Comparison of ENCODE assay signal across 11 cellular contexts in the genomic region with DNA sequence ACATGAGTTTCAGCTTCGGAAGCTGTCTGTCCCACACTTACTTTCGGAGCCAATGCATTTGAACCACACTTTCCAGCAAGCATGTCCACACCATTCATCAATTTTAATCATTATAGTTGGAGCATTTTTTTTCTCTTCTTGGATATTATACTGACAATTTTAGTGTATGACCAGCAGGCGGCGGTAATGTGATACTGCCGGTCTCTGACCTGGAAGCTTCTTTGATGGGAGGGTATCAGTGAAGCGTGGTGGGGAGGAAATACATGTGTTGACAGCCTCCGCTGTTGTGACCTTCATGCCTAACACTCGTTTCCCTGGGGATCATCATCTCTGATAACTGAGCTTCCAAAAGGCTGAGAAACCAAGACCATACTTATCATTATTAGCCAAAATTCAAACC.
DNase-seq lines count a peak whose midpoint lies in the region; ATAC-seq and TF ChIP-seq lines count a peak whose summit lies in the region.
"Had no signal": no experiment of that assay in that cellular context is flagged by ENCODE, and none has a peak within 500 bp of the region (broad histone marks: within the 10 kb centered on the region; RNA-seq: fewer than 3 reads in every experiment).

No MANE protein-coding gene starts in this region.

- peaks cover 5% of the 10 kb centered on the region; the same call in 1 of the 2 replicates for H3K9me3 ChIP-seq in Karpas-422 (ENCODE audit: low read length)
- H3K9me3 ChIP-seq: thyroid gland had no signal

- ATAC-seq in GM18873 (IDR thresholded peaks at IDR 0.05; ENCODE audit: low FRiP score, unreplicated experiment) (no peak), GM21723 (IDR thresholded peaks at IDR 0.05; ENCODE audit: unreplicated experiment) (no peak)

- peaks cover 57% of the 10 kb centered on the region for H3K4me1 Mint-ChIP-seq in nephron progenitor cell

- H3K4me1 ChIP-seq in Karpas-422 (ENCODE audit: low read length), result no peaks in the 10 kb centered on the region
- H3K4me1 ChIP-seq: thyroid gland had no signal

- no peak overlapping the region for H3K4me3 Mint-ChIP-seq in nephron progenitor cell

- no peak overlapping the region for H3K4me2 ChIP-seq in Karpas-422 (ENCODE audit: low read depth, low read length, poor library complexity, severe bottlenecking)

- H3K9me2 ChIP-seq in Karpas-422 (replicated peaks; ENCODE audit: insufficient read depth, low read length), result no peaks in the 10 kb centered on the region

- peaks cover 59% of the 10 kb centered on the region for H3K36me3 Mint-ChIP-seq in nephron progenitor cell (ENCODE audit: low read depth)

- no peaks in the 10 kb centered on the region for H3K79me2 ChIP-seq in Karpas-422 (ENCODE audit: low read length)

- H3K9me3 Mint-ChIP-seq in nephron progenitor cell, result peaks cover 11% of the 10 kb centered on the region

- H3K27ac ChIP-seq in Karpas-422 (ENCODE audit: low read length), result no peak overlapping the region
- H3K27ac ChIP-seq: thyroid gland had no signal

- no peak overlapping the region for H2AFZ ChIP-seq in Karpas-422 (ENCODE audit: low read length)

- H3K36me3 ChIP-seq in Karpas-422 (ENCODE audit: insufficient read depth, low read length), result no peaks in the 10 kb centered on the region
- H3K36me3 ChIP-seq: thyroid gland had no signal

- TF ChIP-seq CTCF in cardiac fibroblast (IDR thresholded peaks at IDR 0.05; ENCODE audit: low read depth, low read length) (peak; percentile 50), nephron progenitor cell (IDR thresholded peaks at IDR 0.05) (peak; percentile 47)

- DNase-seq in NCI-H82 (lab: John Stamatoyannopoulos, UW) (peak; percentile 64), NCI-H82 treated with DMSO at 0.1 percent for 48 hours (lab: John Stamatoyannopoulos, UW; ENCODE audit: unreplicated experiment) (no peak), Karpas-422 (peak; percentile 55), cardiac fibroblast (ENCODE audit: low read depth in 2 of 2) (peak; percentile 11 to 25), nephron progenitor cell (peak; percentile 41), COLO829 (ENCODE audit: low spot score) (no peak)
- DNase-seq: Kasumi-1, mesenchymal stem cell, thyroid gland had no signal

- H3K27ac Mint-ChIP-seq in nephron progenitor cell, result no peak overlapping the region

- no peak overlapping the region for H3K9ac ChIP-seq in Karpas-422 (ENCODE audit: low read length)

- no peaks in the 10 kb centered on the region for H4K20me1 ChIP-seq in Karpas-422 (ENCODE audit: insufficient read depth, low read depth, low read length)

- H3K27me3 Mint-ChIP-seq in nephron progenitor cell (ENCODE audit: low read depth, poor library complexity), result no peaks in the 10 kb centered on the region

- H3K4me3 ChIP-seq in Karpas-422 (ENCODE audit: low read length) (no peak overlapping the region), cardiac fibroblast (replicated peaks in 1 of 2; ENCODE audit: low read depth in 2 of 2, low read length in 2 of 2) (no peak overlapping the region)
- H3K4me3 ChIP-seq: thyroid gland had no signal

- no peaks in the 10 kb centered on the region for H3K27me3 ChIP-seq in Karpas-422 (ENCODE audit: low read length)
- H3K27me3 ChIP-seq: thyroid gland had no signal

Comparison
In these comparisons a context has a peak if more than half of its experiments do, and no peak if none do; other contexts are left out.
1. DNase-seq: peak in NCI-H82 (single experiment), Karpas-422 (single experiment), cardiac fibroblast (2 of 2) and nephron progenitor cell (single experiment); none in NCI-H82 treated with DMSO at 0.1 percent for 48 hours (single experiment) and COLO829 (single experiment).